1 cellular context compared by ENCODE assay signal in the genomic region with DNA sequence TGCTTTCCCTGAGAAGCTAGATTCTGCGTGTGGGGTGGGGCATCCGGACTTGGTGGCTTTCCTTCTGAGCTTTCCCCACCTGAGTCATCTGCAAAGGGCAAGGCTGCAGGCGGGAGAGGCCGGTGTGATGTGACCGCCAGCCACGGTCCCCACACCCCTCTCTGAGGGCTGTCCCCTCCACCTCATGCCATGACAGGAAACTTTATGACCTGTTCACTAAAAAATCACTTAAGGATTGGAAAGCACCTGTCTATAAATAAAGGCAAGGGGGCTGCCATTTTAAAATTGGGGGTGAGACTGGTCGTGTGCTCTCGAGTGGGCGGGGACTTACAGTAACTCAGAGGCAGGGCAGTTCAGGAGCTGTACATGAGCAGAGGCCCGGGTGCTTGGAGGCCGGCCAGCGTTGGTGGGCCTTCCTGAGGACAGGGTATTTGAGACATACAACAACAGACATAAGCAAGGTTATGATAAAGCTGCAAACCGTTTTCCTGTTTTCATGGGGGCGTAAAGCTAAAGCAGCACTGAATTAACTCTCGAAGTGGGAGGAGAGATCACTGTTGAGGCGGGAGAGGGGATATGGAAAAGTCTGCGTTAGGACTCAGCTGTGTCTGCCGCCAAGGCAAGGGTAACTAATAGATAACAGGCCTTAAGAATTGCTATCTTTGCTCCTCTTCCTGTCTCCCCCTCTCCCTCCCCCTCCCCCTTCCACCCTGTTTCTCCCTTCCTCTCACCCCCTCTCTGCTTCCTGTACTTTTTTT.
TF ChIP-seq lines count a peak whose summit lies in the region.

No MANE protein-coding gene starts in this region.

TF ChIP-seq in K562, 482 proteins besides CTCF, POLR2A, EP300 and RAD21 (continued from another document and continues in another):
- TF ChIP-seq, protein P1, sequence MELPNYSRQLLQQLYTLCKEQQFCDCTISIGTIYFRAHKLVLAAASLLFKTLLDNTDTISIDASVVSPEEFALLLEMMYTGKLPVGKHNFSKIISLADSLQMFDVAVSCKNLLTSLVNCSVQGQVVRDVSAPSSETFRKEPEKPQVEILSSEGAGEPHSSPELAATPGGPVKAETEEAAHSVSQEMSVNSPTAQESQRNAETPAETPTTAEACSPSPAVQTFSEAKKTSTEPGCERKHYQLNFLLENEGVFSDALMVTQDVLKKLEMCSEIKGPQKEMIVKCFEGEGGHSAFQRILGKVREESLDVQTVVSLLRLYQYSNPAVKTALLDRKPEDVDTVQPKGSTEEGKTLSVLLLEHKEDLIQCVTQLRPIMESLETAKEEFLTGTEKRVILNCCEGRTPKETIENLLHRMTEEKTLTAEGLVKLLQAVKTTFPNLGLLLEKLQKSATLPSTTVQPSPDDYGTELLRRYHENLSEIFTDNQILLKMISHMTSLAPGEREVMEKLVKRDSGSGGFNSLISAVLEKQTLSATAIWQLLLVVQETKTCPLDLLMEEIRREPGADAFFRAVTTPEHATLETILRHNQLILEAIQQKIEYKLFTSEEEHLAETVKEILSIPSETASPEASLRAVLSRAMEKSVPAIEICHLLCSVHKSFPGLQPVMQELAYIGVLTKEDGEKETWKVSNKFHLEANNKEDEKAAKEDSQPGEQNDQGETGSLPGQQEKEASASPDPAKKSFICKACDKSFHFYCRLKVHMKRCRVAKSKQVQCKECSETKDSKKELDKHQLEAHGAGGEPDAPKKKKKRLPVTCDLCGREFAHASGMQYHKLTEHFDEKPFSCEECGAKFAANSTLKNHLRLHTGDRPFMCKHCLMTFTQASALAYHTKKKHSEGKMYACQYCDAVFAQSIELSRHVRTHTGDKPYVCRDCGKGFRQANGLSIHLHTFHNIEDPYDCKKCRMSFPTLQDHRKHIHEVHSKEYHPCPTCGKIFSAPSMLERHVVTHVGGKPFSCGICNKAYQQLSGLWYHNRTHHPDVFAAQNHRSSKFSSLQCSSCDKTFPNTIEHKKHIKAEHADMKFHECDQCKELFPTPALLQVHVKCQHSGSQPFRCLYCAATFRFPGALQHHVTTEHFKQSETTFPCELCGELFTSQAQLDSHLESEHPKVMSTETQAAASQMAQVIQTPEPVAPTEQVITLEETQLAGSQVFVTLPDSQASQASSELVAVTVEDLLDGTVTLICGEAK (IDR thresholded peaks at IDR 0.05): 0 out of 2 replicates have a peak, but pooled peaks have one; percentile 44
- TF ChIP-seq, protein P1 (CRISPR knock-in tag; IDR thresholded peaks at IDR 0.05): no peak
- TF ChIP-seq ZNF717 (CRISPR knock-in tag; IDR thresholded peaks at IDR 0.05) (no peak), SMARCA5 (IDR thresholded peaks at IDR 0.05) (no peak), RFX7 (CRISPR knock-in tag; IDR thresholded peaks at IDR 0.05) (no peak), ZBTB8A (IDR thresholded peaks at IDR 0.05; ENCODE audit: partially characterized antibody) (no peak), FIP1L1 (IDR thresholded peaks at IDR 0.05; ENCODE audit: low read depth, low read length, poor library complexity, severe bottlenecking) (no peak), ZNF830 (CRISPR knock-in tag; IDR thresholded peaks at IDR 0.05) (0 out of 2 replicates have a peak, but pooled peaks have one; percentile 43), ZNF224 (CRISPR knock-in tag; IDR thresholded peaks at IDR 0.05) (no peak), ZNF24 (IDR thresholded peaks at IDR 0.05) (peak; percentile 50; the same call in 1 of the 2 replicates), BRF1 (IDR thresholded peaks at IDR 0.05; ENCODE audit: borderline replicate concordance, extremely low read depth, insufficient read length) (no peak), MAZ (CRISPR knock-in tag; conservative IDR thresholded peaks at IDR 0.05 in 1 of 2, IDR thresholded peaks at IDR 0.05 in 1 of 2) (peak; percentile 59 to 64; a peak in 2 of 4 replicates), NCOA4 (IDR thresholded peaks at IDR 0.05; ENCODE audit: partially characterized antibody) (no peak), SOX6 (IDR thresholded peaks at IDR 0.05) (peak; percentile 67), ZNF431 (CRISPR knock-in tag; IDR thresholded peaks at IDR 0.05) (peak; percentile 60; the same call in 1 of the 2 replicates), SRSF9 (IDR thresholded peaks at IDR 0.05; ENCODE audit: borderline replicate concordance, low read depth, low read length) (no peak), TSC22D4 (tag; IDR thresholded peaks at IDR 0.05) (no peak), POLR3G (IDR thresholded peaks at IDR 0.05; ENCODE audit: extremely low read depth, insufficient read length, insufficient replicate concordance) (no peak)
- TF ChIP-seq, protein P2, sequence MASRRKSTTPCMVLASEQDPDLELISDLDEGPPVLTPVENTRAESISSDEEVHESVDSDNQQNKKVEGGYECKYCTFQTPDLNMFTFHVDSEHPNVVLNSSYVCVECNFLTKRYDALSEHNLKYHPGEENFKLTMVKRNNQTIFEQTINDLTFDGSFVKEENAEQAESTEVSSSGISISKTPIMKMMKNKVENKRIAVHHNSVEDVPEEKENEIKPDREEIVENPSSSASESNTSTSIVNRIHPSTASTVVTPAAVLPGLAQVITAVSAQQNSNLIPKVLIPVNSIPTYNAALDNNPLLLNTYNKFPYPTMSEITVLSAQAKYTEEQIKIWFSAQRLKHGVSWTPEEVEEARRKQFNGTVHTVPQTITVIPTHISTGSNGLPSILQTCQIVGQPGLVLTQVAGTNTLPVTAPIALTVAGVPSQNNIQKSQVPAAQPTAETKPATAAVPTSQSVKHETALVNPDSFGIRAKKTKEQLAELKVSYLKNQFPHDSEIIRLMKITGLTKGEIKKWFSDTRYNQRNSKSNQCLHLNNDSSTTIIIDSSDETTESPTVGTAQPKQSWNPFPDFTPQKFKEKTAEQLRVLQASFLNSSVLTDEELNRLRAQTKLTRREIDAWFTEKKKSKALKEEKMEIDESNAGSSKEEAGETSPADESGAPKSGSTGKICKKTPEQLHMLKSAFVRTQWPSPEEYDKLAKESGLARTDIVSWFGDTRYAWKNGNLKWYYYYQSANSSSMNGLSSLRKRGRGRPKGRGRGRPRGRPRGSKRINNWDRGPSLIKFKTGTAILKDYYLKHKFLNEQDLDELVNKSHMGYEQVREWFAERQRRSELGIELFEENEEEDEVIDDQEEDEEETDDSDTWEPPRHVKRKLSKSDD (conservative IDR thresholded peaks at IDR 0.05; ENCODE audit: low read length): 0 out of 2 replicates have a peak, but pooled peaks have one; percentile 27
- TF ChIP-seq, protein P3, sequence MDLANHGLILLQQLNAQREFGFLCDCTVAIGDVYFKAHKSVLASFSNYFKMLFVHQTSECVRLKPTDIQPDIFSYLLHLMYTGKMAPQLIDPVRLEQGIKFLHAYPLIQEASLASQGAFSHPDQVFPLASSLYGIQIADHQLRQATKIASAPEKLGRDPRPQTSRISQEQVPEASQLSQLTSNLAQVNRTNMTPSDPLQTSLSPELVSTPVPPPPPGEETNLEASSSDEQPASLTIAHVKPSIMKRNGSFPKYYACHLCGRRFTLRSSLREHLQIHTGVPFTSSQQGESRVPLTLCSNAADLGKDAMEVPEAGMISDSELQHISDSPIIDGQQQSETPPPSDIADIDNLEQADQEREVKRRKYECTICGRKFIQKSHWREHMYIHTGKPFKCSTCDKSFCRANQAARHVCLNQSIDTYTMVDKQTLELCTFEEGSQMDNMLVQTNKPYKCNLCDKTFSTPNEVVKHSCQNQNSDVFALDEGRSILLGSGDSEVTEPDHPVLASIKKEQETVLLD (IDR thresholded peaks at IDR 0.05): peak; percentile 27; the same call in 1 of the 2 replicates
- TF ChIP-seq, protein P4, sequence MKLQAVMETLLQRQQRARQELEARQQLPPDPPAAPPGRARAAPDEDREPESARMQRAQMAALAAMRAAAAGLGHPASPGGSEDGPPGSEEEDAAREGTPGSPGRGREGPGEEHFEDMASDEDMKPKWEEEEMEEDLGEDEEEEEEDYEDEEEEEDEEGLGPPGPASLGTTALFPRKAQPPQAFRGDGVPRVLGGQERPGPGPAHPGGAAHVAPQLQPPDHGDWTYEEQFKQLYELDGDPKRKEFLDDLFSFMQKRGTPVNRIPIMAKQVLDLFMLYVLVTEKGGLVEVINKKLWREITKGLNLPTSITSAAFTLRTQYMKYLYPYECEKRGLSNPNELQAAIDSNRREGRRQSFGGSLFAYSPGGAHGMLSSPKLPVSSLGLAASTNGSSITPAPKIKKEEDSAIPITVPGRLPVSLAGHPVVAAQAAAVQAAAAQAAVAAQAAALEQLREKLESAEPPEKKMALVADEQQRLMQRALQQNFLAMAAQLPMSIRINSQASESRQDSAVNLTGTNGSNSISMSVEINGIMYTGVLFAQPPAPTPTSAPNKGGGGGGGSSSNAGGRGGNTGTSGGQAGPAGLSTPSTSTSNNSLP (IDR thresholded peaks at IDR 0.05; ENCODE audit: borderline replicate concordance, low read depth, low read length): no peak; the same call in 1 of the 2 replicates
- TF ChIP-seq, protein P5, sequence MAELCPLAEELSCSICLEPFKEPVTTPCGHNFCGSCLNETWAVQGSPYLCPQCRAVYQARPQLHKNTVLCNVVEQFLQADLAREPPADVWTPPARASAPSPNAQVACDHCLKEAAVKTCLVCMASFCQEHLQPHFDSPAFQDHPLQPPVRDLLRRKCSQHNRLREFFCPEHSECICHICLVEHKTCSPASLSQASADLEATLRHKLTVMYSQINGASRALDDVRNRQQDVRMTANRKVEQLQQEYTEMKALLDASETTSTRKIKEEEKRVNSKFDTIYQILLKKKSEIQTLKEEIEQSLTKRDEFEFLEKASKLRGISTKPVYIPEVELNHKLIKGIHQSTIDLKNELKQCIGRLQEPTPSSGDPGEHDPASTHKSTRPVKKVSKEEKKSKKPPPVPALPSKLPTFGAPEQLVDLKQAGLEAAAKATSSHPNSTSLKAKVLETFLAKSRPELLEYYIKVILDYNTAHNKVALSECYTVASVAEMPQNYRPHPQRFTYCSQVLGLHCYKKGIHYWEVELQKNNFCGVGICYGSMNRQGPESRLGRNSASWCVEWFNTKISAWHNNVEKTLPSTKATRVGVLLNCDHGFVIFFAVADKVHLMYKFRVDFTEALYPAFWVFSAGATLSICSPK (IDR thresholded peaks at IDR 0.05; ENCODE audit: borderline replicate concordance): no peak
- TF ChIP-seq, protein P6, sequence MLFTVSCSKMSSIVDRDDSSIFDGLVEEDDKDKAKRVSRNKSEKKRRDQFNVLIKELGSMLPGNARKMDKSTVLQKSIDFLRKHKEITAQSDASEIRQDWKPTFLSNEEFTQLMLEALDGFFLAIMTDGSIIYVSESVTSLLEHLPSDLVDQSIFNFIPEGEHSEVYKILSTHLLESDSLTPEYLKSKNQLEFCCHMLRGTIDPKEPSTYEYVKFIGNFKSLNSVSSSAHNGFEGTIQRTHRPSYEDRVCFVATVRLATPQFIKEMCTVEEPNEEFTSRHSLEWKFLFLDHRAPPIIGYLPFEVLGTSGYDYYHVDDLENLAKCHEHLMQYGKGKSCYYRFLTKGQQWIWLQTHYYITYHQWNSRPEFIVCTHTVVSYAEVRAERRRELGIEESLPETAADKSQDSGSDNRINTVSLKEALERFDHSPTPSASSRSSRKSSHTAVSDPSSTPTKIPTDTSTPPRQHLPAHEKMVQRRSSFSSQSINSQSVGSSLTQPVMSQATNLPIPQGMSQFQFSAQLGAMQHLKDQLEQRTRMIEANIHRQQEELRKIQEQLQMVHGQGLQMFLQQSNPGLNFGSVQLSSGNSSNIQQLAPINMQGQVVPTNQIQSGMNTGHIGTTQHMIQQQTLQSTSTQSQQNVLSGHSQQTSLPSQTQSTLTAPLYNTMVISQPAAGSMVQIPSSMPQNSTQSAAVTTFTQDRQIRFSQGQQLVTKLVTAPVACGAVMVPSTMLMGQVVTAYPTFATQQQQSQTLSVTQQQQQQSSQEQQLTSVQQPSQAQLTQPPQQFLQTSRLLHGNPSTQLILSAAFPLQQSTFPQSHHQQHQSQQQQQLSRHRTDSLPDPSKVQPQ (CRISPR knock-in tag; IDR thresholded peaks at IDR 0.05; ENCODE audit: borderline replicate concordance): no peak
- TF ChIP-seq, protein P7, sequence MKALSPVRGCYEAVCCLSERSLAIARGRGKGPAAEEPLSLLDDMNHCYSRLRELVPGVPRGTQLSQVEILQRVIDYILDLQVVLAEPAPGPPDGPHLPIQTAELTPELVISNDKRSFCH (CRISPR knock-in tag; IDR thresholded peaks at IDR 0.05): no peak; the same call in 1 of the 2 replicates
- TF ChIP-seq, protein P7 (tag; IDR thresholded peaks at IDR 0.05): peak; percentile 87; the same call in 1 of the 2 replicates
- TF ChIP-seq, protein P8, sequence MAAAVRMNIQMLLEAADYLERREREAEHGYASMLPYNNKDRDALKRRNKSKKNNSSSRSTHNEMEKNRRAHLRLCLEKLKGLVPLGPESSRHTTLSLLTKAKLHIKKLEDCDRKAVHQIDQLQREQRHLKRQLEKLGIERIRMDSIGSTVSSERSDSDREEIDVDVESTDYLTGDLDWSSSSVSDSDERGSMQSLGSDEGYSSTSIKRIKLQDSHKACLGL (CRISPR knock-in tag; IDR thresholded peaks at IDR 0.05; ENCODE audit: borderline replicate concordance, poor library complexity, severe bottlenecking): no peak
- TF ChIP-seq, protein P9, sequence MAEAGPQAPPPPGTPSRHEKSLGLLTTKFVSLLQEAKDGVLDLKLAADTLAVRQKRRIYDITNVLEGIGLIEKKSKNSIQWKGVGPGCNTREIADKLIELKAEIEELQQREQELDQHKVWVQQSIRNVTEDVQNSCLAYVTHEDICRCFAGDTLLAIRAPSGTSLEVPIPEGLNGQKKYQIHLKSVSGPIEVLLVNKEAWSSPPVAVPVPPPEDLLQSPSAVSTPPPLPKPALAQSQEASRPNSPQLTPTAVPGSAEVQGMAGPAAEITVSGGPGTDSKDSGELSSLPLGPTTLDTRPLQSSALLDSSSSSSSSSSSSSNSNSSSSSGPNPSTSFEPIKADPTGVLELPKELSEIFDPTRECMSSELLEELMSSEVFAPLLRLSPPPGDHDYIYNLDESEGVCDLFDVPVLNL (CRISPR knock-in tag; IDR thresholded peaks at IDR 0.05; ENCODE audit: low read depth): 0 out of 2 replicates have a peak, but pooled peaks have one; percentile 0
